In the genomic region with DNA sequence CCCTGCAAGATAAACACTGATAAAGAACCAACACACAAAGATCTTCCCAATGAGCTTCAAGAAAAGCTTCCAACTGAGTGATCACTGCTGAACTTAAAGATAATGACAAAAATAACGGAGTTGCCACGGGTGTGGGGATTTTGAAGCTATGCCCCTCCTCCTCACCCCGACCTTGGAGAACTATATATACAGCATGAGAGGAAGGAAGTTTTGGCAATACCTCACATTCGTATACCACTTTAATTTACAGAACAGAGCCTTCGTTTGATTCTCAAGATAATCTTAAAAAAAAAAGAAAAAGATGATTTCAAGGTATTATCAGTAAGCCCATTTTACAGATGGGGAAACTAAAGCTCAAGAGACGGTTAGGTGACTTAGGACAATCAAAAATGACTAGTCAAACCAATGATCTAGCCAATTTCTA, we compare ENCODE assay signal across 1 cellular context.
TF ChIP-seq lines count a peak whose summit lies in the region.

No MANE protein-coding gene starts in this region.

TF ChIP-seq in SK-N-SH, 30 proteins besides CTCF, POLR2A, EP300 and RAD21 (continued from another document):
- TF ChIP-seq, protein P1, sequence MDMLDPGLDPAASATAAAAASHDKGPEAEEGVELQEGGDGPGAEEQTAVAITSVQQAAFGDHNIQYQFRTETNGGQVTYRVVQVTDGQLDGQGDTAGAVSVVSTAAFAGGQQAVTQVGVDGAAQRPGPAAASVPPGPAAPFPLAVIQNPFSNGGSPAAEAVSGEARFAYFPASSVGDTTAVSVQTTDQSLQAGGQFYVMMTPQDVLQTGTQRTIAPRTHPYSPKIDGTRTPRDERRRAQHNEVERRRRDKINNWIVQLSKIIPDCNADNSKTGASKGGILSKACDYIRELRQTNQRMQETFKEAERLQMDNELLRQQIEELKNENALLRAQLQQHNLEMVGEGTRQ (IDR thresholded peaks at IDR 0.05; ENCODE audit: borderline replicate concordance, low read depth, low read length), result no peak
- TF ChIP-seq ELF1 (IDR thresholded peaks at IDR 0.05) (no peak), TCF12 (IDR thresholded peaks at IDR 0.05) (no peak), FOXJ3 (CRISPR knock-in tag; IDR thresholded peaks at IDR 0.05) (no peak), SMC3 (IDR thresholded peaks at IDR 0.05; ENCODE audit: low read depth, low read length) (no peak), GATA2 (CRISPR knock-in tag; IDR thresholded peaks at IDR 0.05) (no peak), RXRA (IDR thresholded peaks at IDR 0.05; ENCODE audit: borderline replicate concordance, low read depth) (no peak), YY1 (IDR thresholded peaks at IDR 0.05; ENCODE audit: low read depth) (no peak), NRF1 (IDR thresholded peaks at IDR 0.05; ENCODE audit: low read depth, low read length) (no peak)
TF ChIP-seq in SK-N-SH: peak in this region for 0.
